8 cellular contexts compared by ENCODE assay signal in the genomic region with DNA sequence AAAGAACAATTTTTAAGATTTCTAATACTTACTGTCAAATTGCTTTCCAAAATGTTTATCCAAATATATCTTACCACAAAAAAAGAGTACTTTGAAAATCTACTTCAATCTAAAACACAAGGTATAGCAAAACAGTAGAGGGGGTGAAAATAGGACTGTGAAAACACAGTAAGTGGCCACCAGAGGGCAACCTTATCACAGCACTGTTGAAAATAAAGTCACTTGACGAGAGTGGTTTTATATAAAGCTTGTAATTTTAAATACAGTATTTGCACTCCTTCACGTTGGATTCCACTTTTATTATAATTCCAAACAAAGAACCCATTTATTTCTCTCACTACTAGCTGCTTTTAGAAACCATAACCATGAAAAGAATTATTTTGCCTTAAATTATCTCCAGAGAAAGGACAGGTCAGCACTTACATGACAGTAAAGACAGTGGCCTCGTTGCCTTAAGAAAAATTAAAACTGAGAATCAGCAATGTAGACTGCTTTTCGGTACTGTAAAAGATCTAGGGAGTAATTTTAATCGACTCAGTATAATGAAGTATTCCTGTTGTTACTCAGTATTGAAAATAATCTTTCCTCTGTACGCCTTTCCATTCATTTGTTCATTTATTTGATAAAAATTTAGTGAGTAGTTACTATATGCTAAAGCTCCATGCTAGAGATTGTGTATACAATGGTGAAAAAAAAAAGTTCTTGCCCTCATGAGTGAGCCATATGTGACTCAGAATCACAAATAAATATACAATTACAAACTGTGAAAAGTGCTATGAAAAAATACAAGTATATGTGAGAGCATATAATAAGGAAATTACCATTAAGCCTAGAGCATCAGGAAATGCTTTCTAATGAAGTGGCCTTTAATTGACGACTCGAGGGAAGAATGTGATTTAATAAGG. TPM values are rescaled to one million over a fixed set of nuclear protein-coding genes. Genes with fewer than 3 reads are reported as not detected.
A peak's percentile ranks its signal among the peaks of the same experiment; 100 is the strongest.
DNase-seq lines count a peak whose midpoint lies in the region; ATAC-seq and TF ChIP-seq lines count a peak whose summit lies in the region.

No MANE protein-coding gene starts in this region.

- H3K27me3 Mint-ChIP-seq in T-helper 17 cell, result no peaks in the 10 kb centered on the region

- TF ChIP-seq CTCF in C4-2B (conservative IDR thresholded peaks at IDR 0.05) (peak; percentile 96), right atrium auricular region (IDR thresholded peaks at IDR 0.05) (peak; percentile 77 to 88)

- H3K4me1 Mint-ChIP-seq in T-helper 17 cell, result peaks cover 14% of the 10 kb centered on the region

- peaks cover 4% of the 10 kb centered on the region for H3K36me3 Mint-ChIP-seq in T-helper 17 cell (ENCODE audit: low read depth)

- intact Hi-C loops in sciatic nerve (cut with DNase I), result loop anchor here (10.0 kb wide), 1 partner anchor 95 kb away; the partner anchor contains the start of gene MEGF9

- H3K27me3 ChIP-seq in right atrium auricular region, result no peaks in the 10 kb centered on the region

- H3K4me3 ChIP-seq in right atrium auricular region, result no peak overlapping the region

- H3K27ac ChIP-seq in C4-2B, result no peak overlapping the region
- peak overlapping the region; percentile 11 for H3K27ac ChIP-seq in angular gyrus (ENCODE audit: low read depth, low read length)
- no peak overlapping the region for H3K27ac ChIP-seq in right atrium auricular region

- H3K9me3 ChIP-seq in T-helper 17 cell (ENCODE audit: control insufficient read depth, low read length, poor library complexity, severe bottlenecking), result no peaks in the 10 kb centered on the region
- H3K9me3 ChIP-seq in right atrium auricular region, result no peaks in the 10 kb centered on the region

- ATAC-seq in GM21423 (IDR thresholded peaks at IDR 0.05; ENCODE audit: unreplicated experiment) (peak; percentile 53), T-helper 17 cell (peak; percentile 88), sciatic nerve (peak; percentile 85), HG03565 (IDR thresholded peaks at IDR 0.05; ENCODE audit: unreplicated experiment) (no peak)

- H3K36me3 ChIP-seq in right atrium auricular region, result peaks cover 4% of the 10 kb centered on the region

- no peak overlapping the region for H3K4me3 Mint-ChIP-seq in T-helper 17 cell

- peak overlapping the region; percentile 16 for H3K27ac Mint-ChIP-seq in T-helper 17 cell

- no peaks in the 10 kb centered on the region for H3K4me1 ChIP-seq in right atrium auricular region

- DNase-seq in NCI-H128 (lab: John Stamatoyannopoulos, UW; ENCODE audit: unreplicated experiment) (peak; percentile 40), T-helper 17 cell (peak; percentile 15 to 18 (median 16)), right atrium auricular region (ENCODE audit: low spot score) (peak; percentile 73), sciatic nerve (ENCODE audit: low spot score) (peak; percentile 74)

RNA-seq across cellular contexts. Expression of gene CDK5RAP2, which starts 40.0 kb away (rescaled TPM):
- total RNA-seq in T-helper 17 cell, result 10 to 100 TPM; 59.5 to 68.1 TPM
- total RNA-seq in right atrium auricular region, result 10 to 100 TPM; 36.7 to 40.4 TPM
- 80.6 TPM for total RNA-seq in sciatic nerve

Comparison
In these comparisons a context has a peak if more than half of its experiments do, and no peak if none do; other contexts are left out.
1. DNase-seq: peak in every context shown above with its lines; median percentile 74 in sciatic nerve; 73 in right atrium auricular region; 40 in NCI-H128; 16 in T-helper 17 cell.